Comparison of ENCODE assay signal across 8 cellular contexts in genomic region chr10:43420369-43421200, GRCh38. TPM values are rescaled to one million over a fixed set of nuclear protein-coding genes. Genes with fewer than 3 reads are reported as not detected.
A peak's percentile ranks its signal among the peaks of the same experiment; 100 is the strongest.
DNase-seq lines count a peak whose midpoint lies in the region; ATAC-seq and TF ChIP-seq lines count a peak whose summit lies in the region.

No MANE protein-coding gene starts in this region.

- 1% methylated on average over 47 to 61 of the region's 63 CpGs for WGBS in testis, 2 donors

- peak overlapping the region; percentile 87 for H3K4me3 Mint-ChIP-seq in activated naive CD4-positive, alpha-beta T cell treated with anti-CD3 and anti-CD28 coated beads, Interleukin-2, amount 10 ng/mL, durations not matched to agents 7 days and 5 days

- H3K4me1 ChIP-seq in testis = peaks cover 17% of the 10 kb centered on the region

- in situ Hi-C loops in SK-MEL-5 (cut with HindIII; ENCODE audit: low pct_unique_long_range_greater_than_20kb, low sequenced_read_pairs) = no loop called here

- intact Hi-C loops in testis (cut with DNase I; ENCODE audit: low total_unique reads) = no loop called here

- no peaks in the 10 kb centered on the region for H3K27me3 ChIP-seq in testis

- H3K9me3 Mint-ChIP-seq in activated naive CD4-positive, alpha-beta T cell treated with anti-CD3 and anti-CD28 coated beads, Interleukin-2, amount 10 ng/mL, durations not matched to agents 7 days and 5 days = no peaks in the 10 kb centered on the region

- H3K9me3 ChIP-seq in testis = no peaks in the 10 kb centered on the region

- CTCF ChIA-PET in activated naive CD4-positive, alpha-beta T cell treated with anti-CD3 and anti-CD28 coated beads, Interleukin-2, amount 10 ng/mL, durations not matched to agents 7 days and 5 days (lab: Charles Lee) = interaction anchor here (0.9 kb wide), 1 partner anchor 13 kb away, joined by 3 read pairs; no protein-coding TSS in a partner anchor

- DNase-seq in DMS53 (lab: John Stamatoyannopoulos, UW) (peak; percentile 90), HUDEP-2 (lab: John Stamatoyannopoulos, UW; ENCODE audit: unreplicated experiment in 76 of 76) (peak in 75 of 76 experiments; percentile 43 to 88 (median 75)), SK-MEL-5 (ENCODE audit: low read depth, low spot score) (peak; percentile 32), germinal center (ENCODE audit: low spot score) (peak; percentile 78), non-pigmented ciliary epithelial cell (ENCODE audit: low read depth) (peak; percentile 24), testis (peak; percentile 88)
- peak; percentile 92 for DNase-seq in activated naive CD4-positive, alpha-beta T cell treated with anti-CD3 and anti-CD28 coated beads, Interleukin-2, amount 10 ng/mL, durations not matched to agents 7 days and 5 days

- peaks cover 61% of the 10 kb centered on the region for H3K4me1 Mint-ChIP-seq in activated naive CD4-positive, alpha-beta T cell treated with anti-CD3 and anti-CD28 coated beads, Interleukin-2, amount 10 ng/mL, durations not matched to agents 7 days and 5 days

- H3K36me3 Mint-ChIP-seq in activated naive CD4-positive, alpha-beta T cell treated with anti-CD3 and anti-CD28 coated beads, Interleukin-2, amount 10 ng/mL, durations not matched to agents 7 days and 5 days = no peaks in the 10 kb centered on the region

- H3K36me3 ChIP-seq in testis (ENCODE audit: low read depth, missing control alignments) = no peaks in the 10 kb centered on the region

- peak; percentile 84 for ATAC-seq in GM21381 (IDR thresholded peaks at IDR 0.05; ENCODE audit: unreplicated experiment)

- H3K27ac ChIP-seq in testis = peak overlapping the region; percentile 91 to 94

- peaks cover 4% of the 10 kb centered on the region for H3K27me3 Mint-ChIP-seq in activated naive CD4-positive, alpha-beta T cell treated with anti-CD3 and anti-CD28 coated beads, Interleukin-2, amount 10 ng/mL, durations not matched to agents 7 days and 5 days

- H3K4me3 ChIP-seq in testis = peak overlapping the region; percentile 66 to 72

- peak overlapping the region; percentile 99 for H3K27ac Mint-ChIP-seq in activated naive CD4-positive, alpha-beta T cell treated with anti-CD3 and anti-CD28 coated beads, Interleukin-2, amount 10 ng/mL, durations not matched to agents 7 days and 5 days

- no peak for TF ChIP-seq CTCF in testis (IDR thresholded peaks at IDR 0.05)

- no peak for TF ChIP-seq POLR2A in testis (IDR thresholded peaks at IDR 0.05)

RNA-seq across cellular contexts. Expression of gene HNRNPF, which starts 11.6 kb away (rescaled TPM):
- total RNA-seq in SK-MEL-5 (2014; rRNA removed; shearing (Covaris generic)) = 265 and 297 TPM in 2 replicates
- 220 and 276 TPM in 2 replicates for polyA plus RNA-seq in SK-MEL-5 (2015; cell fraction: cytosol; rRNA removed)
- polyA plus RNA-seq in SK-MEL-5 (2015; cell fraction: nucleus; rRNA removed) = 158 and 177 TPM in 2 replicates
- total RNA-seq in testis = 100 to 1,000 TPM; 120 to 159 TPM
- 232 TPM for polyA plus RNA-seq in testis (ENCODE audit: insufficient read depth, low read depth, low replicate concordance)

RNA-seq across cellular contexts. Expression of gene ZNF487, which starts 16.3 kb away (rescaled TPM):
- 1.7 and 2.9 TPM in 2 replicates for total RNA-seq in SK-MEL-5 (2014; rRNA removed; shearing (Covaris generic))
- polyA plus RNA-seq in SK-MEL-5 (2015; cell fraction: cytosol; rRNA removed) = 0.09 and 0.38 TPM in 2 replicates
- 0.64 and 6.1 TPM in 2 replicates for polyA plus RNA-seq in SK-MEL-5 (2015; cell fraction: nucleus; rRNA removed)
- total RNA-seq in testis = 10 to 100 TPM; 22.8 to 46.2 TPM
- 43.1 TPM for polyA plus RNA-seq in testis (ENCODE audit: insufficient read depth, low read depth, low replicate concordance)

RNA-seq across cellular contexts. Expression of gene FXYD4, which starts 49.1 kb away (rescaled TPM):
- total RNA-seq in SK-MEL-5 (2014; rRNA removed; shearing (Covaris generic)) = not detected in 2 replicates
- polyA plus RNA-seq in SK-MEL-5 (2015; cell fraction: cytosol; rRNA removed) = not detected in 2 replicates
- not detected in 2 replicates for polyA plus RNA-seq in SK-MEL-5 (2015; cell fraction: nucleus; rRNA removed)
- total RNA-seq in testis = 1 to 10 TPM; 1.4 to 1.5 TPM
- polyA plus RNA-seq in testis (ENCODE audit: insufficient read depth, low read depth, low replicate concordance) = 2.6 TPM

Comparison
In these comparisons a context has a peak if more than half of its experiments do, and no peak if none do; other contexts are left out.
1. Peak in every context shown above with its lines: DNase-seq, ATAC-seq, H3K4me3 ChIP-seq and H3K27ac ChIP-seq.
2. DNase-seq: peak in every context shown above with its lines; median percentile 92 in activated naive CD4-positive, alpha-beta T cell treated with anti-CD3 and anti-CD28 coated beads, Interleukin-2, amount 10 ng/mL, durations not matched to agents 7 days and 5 days; 90 in DMS53; 88 in testis; 78 in germinal center; 75 in HUDEP-2; 32 in SK-MEL-5; 24 in non-pigmented ciliary epithelial cell.